ENCODE assay signal across 8 cellular contexts in the genomic region with DNA sequence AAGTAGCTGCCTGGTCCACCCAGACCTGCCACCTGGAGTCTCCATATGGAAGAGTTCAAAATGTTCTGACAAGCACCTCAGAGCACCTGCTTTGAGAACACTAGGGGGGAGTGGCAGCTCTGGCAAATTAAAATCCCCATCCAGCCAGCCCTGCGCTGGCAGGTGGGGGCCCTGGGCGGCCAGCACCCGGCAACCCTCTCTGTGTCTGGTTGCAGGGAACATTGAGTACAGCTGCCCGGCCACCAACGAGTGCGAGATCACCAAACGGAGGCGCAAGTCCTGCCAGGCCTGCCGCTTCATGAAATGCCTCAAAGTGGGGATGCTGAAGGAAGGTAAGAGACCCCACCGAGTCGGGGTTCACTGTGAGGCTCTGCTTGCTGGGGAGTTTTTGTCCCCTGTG.
"Had no signal": no experiment of that assay in that cellular context is flagged by ENCODE, and none has a peak within 500 bp of the region (broad histone marks: within the 10 kb centered on the region; RNA-seq: fewer than 3 reads in every experiment).

No MANE protein-coding gene starts in this region.

- ATAC-seq: HepG2, K562 had no signal

- H3K4me2 ChIP-seq: KMS-11 had no signal

- H3K27ac ChIP-seq: HL-60, KMS-11 had no signal

- H3K9ac ChIP-seq: KMS-11 had no signal

- H3K4me3 ChIP-seq: K562 had no signal

- DNase-seq: IMR-90, Karpas-422, KBM-7, KG1 had no signal
